Comparison of ENCODE assay signal across 9 cellular contexts in genomic region chr19:38261942-38262341, GRCh38. TPM values are rescaled to one million over a fixed set of nuclear protein-coding genes. Genes with fewer than 3 reads are reported as not detected.
"Had no signal": no experiment of that assay in that cellular context is flagged by ENCODE, and none has a peak within 500 bp of the region (broad histone marks: within the 10 kb centered on the region; RNA-seq: fewer than 3 reads in every experiment).

No MANE protein-coding gene starts in this region.

RNA-seq across cellular contexts. Expression of gene SPINT2, which starts 2.4 kb away (rescaled TPM):
- total RNA-seq: SJSA1 had no signal

RNA-seq across cellular contexts. Expression of gene PPP1R14A, which starts 5.8 kb away (rescaled TPM):
- total RNA-seq: LHCN-M2, MCF 10A, NCI-H460, OCI-LY7, PC-9, RPMI7951, SJSA1 had no signal

RNA-seq across cellular contexts. Expression of gene DPF1, which starts 37.9 kb away (rescaled TPM):
- total RNA-seq: Right ventricle myocardium superior had no signal

RNA-seq across cellular contexts. Expression of gene C19orf33, which starts 42.1 kb away (rescaled TPM):
- total RNA-seq: LHCN-M2, OCI-LY7, RPMI7951, SJSA1 had no signal
- polyA plus RNA-seq: SK-N-SH had no signal
